ENCODE assay signal across 26 cellular contexts in genomic region chr20:37505263-37506165, GRCh38. TPM values are rescaled to one million over a fixed set of nuclear protein-coding genes. Genes with fewer than 3 reads are reported as not detected.
A peak's percentile ranks its signal among the peaks of the same experiment; 100 is the strongest.
DNase-seq lines count a peak whose midpoint lies in the region; ATAC-seq, FAIRE-seq and TF ChIP-seq lines count a peak whose summit lies in the region.
"Had no signal": no experiment of that assay in that cellular context is flagged by ENCODE, and none has a peak within 500 bp of the region (broad histone marks: within the 10 kb centered on the region; RNA-seq: fewer than 3 reads in every experiment).

No MANE protein-coding gene starts in this region.

- peaks cover 0 to 24% (median 15%) of the 10 kb centered on the region in 9 donors for H3K36me3 ChIP-seq in heart left ventricle
- peaks cover 14% of the 10 kb centered on the region for H3K36me3 ChIP-seq in NT2/D1 (ENCODE audit: insufficient read depth, insufficient read length, low read length)
- H3K36me3 ChIP-seq in small intestine (ENCODE audit: control insufficient read depth in 2 of 2, insufficient read depth in 2 of 2, low read length in 2 of 2), result peaks cover 0 to 2% of the 10 kb centered on the region in 2 donors
- H3K36me3 ChIP-seq: colonic mucosa had no signal

- H3K4me3 ChIP-seq in heart left ventricle, result no peak overlapping the region
- H3K4me3 ChIP-seq in NT2/D1 (ENCODE audit: insufficient read length, low read depth), result no peak overlapping the region
- H3K4me3 ChIP-seq in small intestine (ENCODE audit: low read depth in 1 of 2, low read length in 2 of 2), result no peak overlapping the region
- H3K4me3 ChIP-seq: colonic mucosa, suprapubic skin had no signal

- no peak for FAIRE-seq in small intestine (lab: Jason Lieb, UNC)
- FAIRE-seq: urothelium cell line had no signal

- H3K27ac ChIP-seq in heart left ventricle (no peak overlapping the region), small intestine (ENCODE audit: low read depth in 1 of 2, low read length in 1 of 2) (no peak overlapping the region)
- H3K27ac ChIP-seq: C4-2B, colonic mucosa, KMS-11, parathyroid adenoma, suprapubic skin had no signal

- peaks cover 0 to 30% (median 6%) of the 10 kb centered on the region in 12 donors for H3K4me1 ChIP-seq in heart left ventricle
- H3K4me1 ChIP-seq in NT2/D1 (ENCODE audit: insufficient read depth, insufficient read length), result peaks cover 14% of the 10 kb centered on the region
- peaks cover 7 to 17% of the 10 kb centered on the region in 2 donors for H3K4me1 ChIP-seq in small intestine (ENCODE audit: control insufficient read depth in 2 of 2, insufficient read depth in 1 of 2, low read depth in 1 of 2, low read length in 1 of 2)
- H3K4me1 ChIP-seq: colonic mucosa, parathyroid adenoma, suprapubic skin had no signal

- DNase-seq in heart left ventricle, result peak in 1 of 5 donors; percentile 29
- no peak for DNase-seq in Right ventricle myocardium inferior (ENCODE audit: missing footprints)
- peak; percentile 48 for DNase-seq in NT2/D1 (ENCODE audit: low read depth, low spot score)
- no peak for DNase-seq in left colon
- peak; percentile 58 for DNase-seq in small intestine
- DNase-seq in NAMALWA (ENCODE audit: low spot score), result no peak
- DNase-seq: activated B cell treated with CpG ODN at 0.5 μM for 24 hours; activated CD4-positive, alpha-beta memory T cell treated with anti-CD3 and anti-CD28 coated beads, Interleukin-2, amount 10 ng/mL, durations not matched to agents 7 days and 5 days; colonic mucosa; glutamatergic neuron; midbrain; MV-4-11; NCI-H1930; NCI-H446; stimulated activated CD4-positive, alpha-beta T cell treated with anti-CD3 and anti-CD28 coated beads, Interleukin-2, amount 100 ng/mL, for 24 hours; T-helper 9 cell had no signal

- intact Hi-C loops in heart left ventricle (cut with DNase I), result no loop called here
- intact Hi-C loops in Right ventricle myocardium inferior (cut with DNase I), result no loop called here
- intact Hi-C loops in left colon (cut with DNase I, micrococcal nuclease), result no loop called here

- 61 to 78% (median 72%) methylated on average over 7 of the region's 7 CpGs for WGBS in heart left ventricle, 4 donors
- WGBS in small intestine, 3 donors, result 43 to 66% (median 55%) methylated on average over 7 of the region's 7 CpGs

- H3K9me3 ChIP-seq in heart left ventricle (no peaks in the 10 kb centered on the region), NT2/D1 (ENCODE audit: insufficient read depth, low read length) (no peaks in the 10 kb centered on the region), small intestine (ENCODE audit: control insufficient read depth, low read depth) (no peaks in the 10 kb centered on the region)
- H3K9me3 ChIP-seq: colonic mucosa, suprapubic skin had no signal

- no peak overlapping the region for H3K9ac ChIP-seq in NT2/D1 (ENCODE audit: insufficient read length, low read depth)
- H3K9ac ChIP-seq: KMS-11, parathyroid adenoma had no signal

- H3K27me3 ChIP-seq in heart left ventricle, result no peaks in the 10 kb centered on the region
- no peaks in the 10 kb centered on the region for H3K27me3 ChIP-seq in NT2/D1 (ENCODE audit: insufficient read depth, insufficient read length)
- no peaks in the 10 kb centered on the region for H3K27me3 ChIP-seq in small intestine (ENCODE audit: control insufficient read depth in 2 of 2, insufficient read depth in 2 of 2, low read length in 2 of 2)
- H3K27me3 ChIP-seq: colonic mucosa, suprapubic skin had no signal

- ATAC-seq in heart left ventricle (peak in 3 of 4 donors; percentile 20 to 44 (median 32)), Right ventricle myocardium inferior (no peak), left colon (peak; percentile 16), HG02852 (IDR thresholded peaks at IDR 0.05; ENCODE audit: unreplicated experiment) (no peak), HG02981 (IDR thresholded peaks at IDR 0.05; ENCODE audit: unreplicated experiment) (no peak)
- ATAC-seq: HCT116; natural killer cell treated with Interleukin-12 subunit alpha and Interleukin-12 subunit beta and Interleukin-15 and Interleukin-18, amount 100 ng/mL, for 72 hours; stimulated activated memory B cell treated with anti-CD40 and anti-IgM and Interleukin-4, amounts not matched to agents 10 μg/mL and 1 μg/mL and 100 μg/mL, for 72 hours had no signal

- TF ChIP-seq POLR2A in heart left ventricle (IDR thresholded peaks at IDR 0.05), result no peak

- TF ChIP-seq CTCF in heart left ventricle (IDR thresholded peaks at IDR 0.05), result no peak

RNA-seq across cellular contexts. Expression of gene NNAT, which starts 15.5 kb away (rescaled TPM):
- total RNA-seq in heart left ventricle, result 1 to 10 TPM in 1 of 9 donors, under 1 TPM in 3, not detected in 5; 0.24 to 4.6 (median 0.57) TPM
- polyA plus RNA-seq in heart left ventricle, result 1 to 10 TPM in 1 of 2 donors, under 1 TPM in 1; 0.23 to 1.1 TPM
- total RNA-seq in Right ventricle myocardium inferior, result 0.19 TPM
- total RNA-seq in left colon, result 1 to 10 TPM in 1 of 2 donors, not detected in 1; 3.4 TPM
- 10 to 100 TPM in 1 of 3 donors, 1 to 10 TPM in 1, not detected in 1; 2.7 to 10.6 TPM for polyA plus RNA-seq in small intestine
- total RNA-seq: activated CD4-positive, alpha-beta memory T cell treated with anti-CD3 and anti-CD28 coated beads, Interleukin-2, amount 10 ng/mL, durations not matched to agents 7 days and 5 days had no signal

RNA-seq across cellular contexts. Expression of gene BLCAP, which starts 22.2 kb away (rescaled TPM):
- total RNA-seq in heart left ventricle, result 10 to 100 TPM; 67.1 to 95.8 (median 81.7) TPM
- polyA plus RNA-seq in heart left ventricle, result 10 to 100 TPM; 66.7 to 99.5 TPM
- total RNA-seq in Right ventricle myocardium inferior, result 92.1 TPM
- total RNA-seq in left colon, result 100 to 1,000 TPM in 1 of 2 donors, 10 to 100 TPM in 1; 98.9 to 104 TPM
- polyA plus RNA-seq in small intestine, result 10 to 100 TPM; 57.3 to 67.8 (median 63.8) TPM

Comparison
In these comparisons a context has a peak if more than half of its experiments do, and no peak if none do; other contexts are left out.
1. ATAC-seq: peak in heart left ventricle (3 of 4) and left colon (single experiment); none in Right ventricle myocardium inferior (single experiment), HG02852 (single experiment) and HG02981 (single experiment).
2. DNase-seq: peak in NT2/D1 (single experiment) and small intestine (single experiment); none in Right ventricle myocardium inferior (single experiment), left colon (0 of 2) and NAMALWA (single experiment).